ENCODE assay signal across 20 cellular contexts in genomic region chr10:129513312-129513711, GRCh38. TPM values are rescaled to one million over a fixed set of nuclear protein-coding genes. Genes with fewer than 3 reads are reported as not detected.
DNase-seq lines count a peak whose midpoint lies in the region; ATAC-seq, FAIRE-seq and TF ChIP-seq lines count a peak whose summit lies in the region.
"Had no signal": no experiment of that assay in that cellular context is flagged by ENCODE, and none has a peak within 500 bp of the region (broad histone marks: within the 10 kb centered on the region; RNA-seq: fewer than 3 reads in every experiment).

No MANE protein-coding gene starts in this region.

- no TSS peak for BruUV-seq in HepG2 (replicated peaks; lab: Mats Ljungman, UMichigan)

- no peak; the same call in 2 of the 3 replicates for ATAC-seq in HepG2
- ATAC-seq in right lobe of liver, result no peak
- ATAC-seq in psoas muscle, result no peak
- ATAC-seq: A549, GM12878, Panc1 had no signal

- CTCF ChIA-PET in HepG2 (lab: Yijun Ruan, JAX; ENCODE audit: low intra/inter-chr PET ratio, low total read pairs), result no interaction called here

- WGBS in HepG2 (ENCODE audit: low lambda C conversion rate), result 52% methylated on average over 8 of the region's 8 CpGs
- 95% methylated on average over 4 of the region's 8 CpGs for WGBS in right lobe of liver (ENCODE audit: insufficient coverage, low coverage, low lambda C conversion rate, missing lambda C conversion rate)
- WGBS in psoas muscle, 3 donors, result 72 to 75% (median 73%) methylated on average over 8 of the region's 8 CpGs
- 79 to 86% (median 81%) methylated on average over 8 of the region's 8 CpGs for WGBS in spleen, 5 donors

- peak; percentile 43 for TF ChIP-seq CTCF in HepG2 (CRISPR knock-in tag; IDR thresholded peaks at IDR 0.05)
- TF ChIP-seq CTCF in right lobe of liver (IDR thresholded peaks at IDR 0.05), result no peak
- no peak for TF ChIP-seq CTCF in colonic mucosa (IDR thresholded peaks at IDR 0.05)
- no peak for TF ChIP-seq CTCF in psoas muscle (IDR thresholded peaks at IDR 0.05)
- TF ChIP-seq CTCF in spleen (IDR thresholded peaks at IDR 0.05 in 8 of 11, conservative IDR thresholded peaks at IDR 0.05 in 3 of 11), result no peak

- in situ Hi-C loops in HepG2 (cut with HindIII; ENCODE audit: extremely low pct_ligation_motif_present, low pct_unique_long_range_greater_than_20kb), result no loop called here

- peaks cover 4% of the 10 kb centered on the region for H3K79me2 ChIP-seq in HepG2 (ENCODE audit: insufficient read depth, low read length)

- TF ChIP-seq POLR2A in HepG2 (IDR thresholded peaks at IDR 0.05; ENCODE audit: insufficient read depth in 1 of 2, low read depth in 2 of 2, low read length in 2 of 2), result no peak
- TF ChIP-seq POLR2A in right lobe of liver (IDR thresholded peaks at IDR 0.05), result no peak
- no peak for TF ChIP-seq POLR2A in spleen (IDR thresholded peaks at IDR 0.05)

- H4K20me1 ChIP-seq in HepG2 (ENCODE audit: insufficient read depth, low read length), result no peaks in the 10 kb centered on the region

- no peak for FAIRE-seq in HepG2 (lab: Jason Lieb, UNC)
- FAIRE-seq: A549 had no signal

- no peak overlapping the region for H3K4me3 ChIP-seq in HepG2 (replicated peaks in 1 of 3; ENCODE audit: insufficient read depth in 1 of 3, low read depth in 2 of 3, low read length in 3 of 3)
- no peak overlapping the region for H3K4me3 ChIP-seq in right lobe of liver
- peak overlapping the region; percentile 3 for H3K4me3 ChIP-seq in colonic mucosa
- H3K4me3 ChIP-seq in psoas muscle, result no peak overlapping the region
- no peak overlapping the region for H3K4me3 ChIP-seq in spleen
- H3K4me3 ChIP-seq: A549, BLaER1, GM12878, GM23248 had no signal

- POLR2A ChIA-PET in HepG2 (lab: Yijun Ruan, JAX), result no interaction called here

- intact Hi-C loops in HepG2 (cut with micrococcal nuclease; ENCODE audit: unreplicated experiment), result no loop called here
- intact Hi-C loops in right lobe of liver (cut with DNase I), result no loop called here
- intact Hi-C loops in colonic mucosa (cut with DNase I), result no loop called here
- intact Hi-C loops in psoas muscle (cut with DNase I), result no loop called here
- intact Hi-C loops in spleen (cut with DNase I; ENCODE audit: low total_unique reads), result no loop called here

- H3K4me2 ChIP-seq in HepG2 (ENCODE audit: low read depth, low read length), result no peak overlapping the region
- H3K4me2 ChIP-seq: A549, BLaER1, KMS-11 had no signal

- DNase-seq in HepG2 (ENCODE audit: low spot score) (no peak), right lobe of liver (no peak), colonic mucosa (no peak), iPS-NIHi7 (ENCODE audit: extremely low spot score) (peak; percentile 63), psoas muscle (no peak), islet precursor cell (no peak), spleen (no peak)
- DNase-seq: Calu3; CD4-positive, alpha-beta memory T cell; GM23248; NCI-H1417 treated with DMSO at 0.1 percent for 48 hours; NCI-H187 treated with DMSO at 0.1 percent for 48 hours; NCI-H226; NCI-H524; NCI-H82 had no signal

- H3K27ac ChIP-seq in HepG2 (ENCODE audit: extremely low read length, insufficient read depth, low read length) (no peak overlapping the region), right lobe of liver (no peak overlapping the region), colonic mucosa (no peak overlapping the region), psoas muscle (no peak overlapping the region), spleen (no peak overlapping the region)
- H3K27ac ChIP-seq: A549, BLaER1, GM23248, KMS-11 had no signal

- no peak for TF ChIP-seq RAD21 in HepG2 (CRISPR knock-in tag; IDR thresholded peaks at IDR 0.05)

- H3K9ac ChIP-seq in HepG2 (ENCODE audit: insufficient read depth, low read depth, low read length) (no peak overlapping the region), colonic mucosa (ENCODE audit: low read depth in 2 of 2, low read length in 2 of 2) (no peak overlapping the region)
- H3K9ac ChIP-seq: BLaER1, GM23248, KMS-11 had no signal

- H3K27me3 ChIP-seq in HepG2 (ENCODE audit: control insufficient read depth in 1 of 2, insufficient read depth in 2 of 2, low read length in 2 of 2), result no peaks in the 10 kb centered on the region
- no peaks in the 10 kb centered on the region for H3K27me3 ChIP-seq in right lobe of liver
- no peaks in the 10 kb centered on the region for H3K27me3 ChIP-seq in colonic mucosa
- no peaks in the 10 kb centered on the region for H3K27me3 ChIP-seq in psoas muscle (ENCODE audit: insufficient read depth in 3 of 3, low read length in 2 of 3)
- no peaks in the 10 kb centered on the region for H3K27me3 ChIP-seq in spleen (replicated peaks in 1 of 7)
- H3K27me3 ChIP-seq: BLaER1 had no signal

- peaks cover 13% of the 10 kb centered on the region; the same call in 1 of the 2 replicates for H3K9me3 ChIP-seq in HepG2 (ENCODE audit: low read length)
- H3K9me3 ChIP-seq in right lobe of liver, result no peaks in the 10 kb centered on the region
- no peaks in the 10 kb centered on the region for H3K9me3 ChIP-seq in colonic mucosa
- no peaks in the 10 kb centered on the region for H3K9me3 ChIP-seq in psoas muscle
- peaks cover 0 to 3% (median 0%) of the 10 kb centered on the region in 8 donors for H3K9me3 ChIP-seq in spleen
- H3K9me3 ChIP-seq: A549 had no signal

- no peaks in the 10 kb centered on the region for H3K36me3 ChIP-seq in HepG2 (replicated peaks in 1 of 2; ENCODE audit: control insufficient read depth in 1 of 2, insufficient read depth in 2 of 2, low read length in 2 of 2)
- no peaks in the 10 kb centered on the region for H3K36me3 ChIP-seq in right lobe of liver
- no peaks in the 10 kb centered on the region for H3K36me3 ChIP-seq in colonic mucosa
- no peaks in the 10 kb centered on the region for H3K36me3 ChIP-seq in psoas muscle (ENCODE audit: insufficient read depth in 1 of 2, low read depth in 1 of 2)
- H3K36me3 ChIP-seq in spleen, result no peaks in the 10 kb centered on the region

- TF ChIP-seq EP300 in HepG2 (IDR thresholded peaks at IDR 0.05; ENCODE audit: low read depth in 2 of 2, low read length in 2 of 2), result no peak
- no peak for TF ChIP-seq EP300 in HepG2 (CRISPR knock-in tag; IDR thresholded peaks at IDR 0.05; ENCODE audit: borderline replicate concordance)

- no peaks in the 10 kb centered on the region for H3K4me1 ChIP-seq in HepG2 (ENCODE audit: insufficient read depth, low read length)
- H3K4me1 ChIP-seq in right lobe of liver, result no peaks in the 10 kb centered on the region
- no peaks in the 10 kb centered on the region for H3K4me1 ChIP-seq in colonic mucosa
- no peaks in the 10 kb centered on the region for H3K4me1 ChIP-seq in psoas muscle
- H3K4me1 ChIP-seq in spleen, result peaks cover 0 to 26% (median 1%) of the 10 kb centered on the region in 6 donors
- H3K4me1 ChIP-seq: A549 had no signal

- H2AFZ ChIP-seq in HepG2 (ENCODE audit: low read length), result no peak overlapping the region
- H2AFZ ChIP-seq: GM23248 had no signal

TF ChIP-seq in HepG2, 621 proteins besides CTCF, POLR2A, EP300 and RAD21:
- TF ChIP-seq, protein P1, sequence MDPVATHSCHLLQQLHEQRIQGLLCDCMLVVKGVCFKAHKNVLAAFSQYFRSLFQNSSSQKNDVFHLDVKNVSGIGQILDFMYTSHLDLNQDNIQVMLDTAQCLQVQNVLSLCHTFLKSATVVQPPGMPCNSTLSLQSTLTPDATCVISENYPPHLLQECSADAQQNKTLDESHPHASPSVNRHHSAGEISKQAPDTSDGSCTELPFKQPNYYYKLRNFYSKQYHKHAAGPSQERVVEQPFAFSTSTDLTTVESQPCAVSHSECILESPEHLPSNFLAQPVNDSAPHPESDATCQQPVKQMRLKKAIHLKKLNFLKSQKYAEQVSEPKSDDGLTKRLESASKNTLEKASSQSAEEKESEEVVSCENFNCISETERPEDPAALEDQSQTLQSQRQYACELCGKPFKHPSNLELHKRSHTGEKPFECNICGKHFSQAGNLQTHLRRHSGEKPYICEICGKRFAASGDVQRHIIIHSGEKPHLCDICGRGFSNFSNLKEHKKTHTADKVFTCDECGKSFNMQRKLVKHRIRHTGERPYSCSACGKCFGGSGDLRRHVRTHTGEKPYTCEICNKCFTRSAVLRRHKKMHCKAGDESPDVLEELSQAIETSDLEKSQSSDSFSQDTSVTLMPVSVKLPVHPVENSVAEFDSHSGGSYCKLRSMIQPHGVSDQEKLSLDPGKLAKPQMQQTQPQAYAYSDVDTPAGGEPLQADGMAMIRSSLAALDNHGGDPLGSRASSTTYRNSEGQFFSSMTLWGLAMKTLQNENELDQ (CRISPR knock-in tag; IDR thresholded peaks at IDR 0.05; ENCODE audit: borderline replicate concordance), result no peak
- TF ChIP-seq STAG1 (CRISPR knock-in tag; IDR thresholded peaks at IDR 0.05), result peak; percentile 46
- no peak for TF ChIP-seq KLF16 (CRISPR knock-in tag; IDR thresholded peaks at IDR 0.05)

RNA-seq across cellular contexts. Expression of gene MGMT, which starts 46.3 kb away (rescaled TPM):
- total RNA-seq in HepG2 (2016; rRNA removed; fragmentation: Illumina TruSeq; extraction: Trizol) (19.5 and 20.7 TPM in 2 replicates), right lobe of liver (10 to 100 TPM; 36.5 to 53.4 (median 42.3) TPM), colonic mucosa (10 to 100 TPM; 17.5 to 18.2 TPM), psoas muscle (10 to 100 TPM in 2 of 4 donors, 1 to 10 TPM in 2; 6.5 to 13.3 (median 9.0) TPM), spleen (10 to 100 TPM; 19.8 to 33.4 (median 23.8) TPM)
- total RNA-seq in HepG2 (2016; cell fraction: cytosol; rRNA removed; fragmentation: Illumina TruSeq; extraction: Trizol; ENCODE audit: low read depth), result 4.8 and 5.5 TPM in 2 replicates
- 19.7 and 23.1 TPM in 2 replicates for total RNA-seq in HepG2 (2016; cell fraction: insoluble cytoplasmic fraction; rRNA removed; fragmentation: Illumina TruSeq; extraction: Trizol)
- 5.1 and 5.4 TPM in 2 replicates for total RNA-seq in HepG2 (2016; cell fraction: membrane; rRNA removed; fragmentation: Illumina TruSeq; extraction: Trizol)
- total RNA-seq in HepG2 (2016; cell fraction: nucleus; rRNA removed; fragmentation: Illumina TruSeq; extraction: Trizol), result 17.5 and 20.2 TPM in 2 replicates
- polyA plus RNA-seq in HepG2 (2011; rRNA removed) (12.0 and 12.6 TPM in 2 replicates), psoas muscle (10 to 100 TPM in 1 of 3 donors, 1 to 10 TPM in 2; 4.2 to 10.9 (median 6.1) TPM), spleen (10 to 100 TPM; 14.3 to 20.2 (median 17.1) TPM)
- 16.4 and 22.8 TPM in 2 replicates for polyA plus RNA-seq in HepG2 (2011; cell fraction: cytosol; rRNA removed)
- 11.0 and 11.8 TPM in 2 replicates for polyA plus RNA-seq in HepG2 (2011; cell fraction: nucleus; rRNA removed)
- polyA plus RNA-seq in HepG2 (2012), result 8.0 and 10.5 TPM in 2 replicates
- polyA plus RNA-seq in HepG2 (2016; cell fraction: cytosol; fragmentation: Illumina TruSeq; extraction: Trizol; ENCODE audit: low read depth), result 4.0 and 4.2 TPM in 2 replicates
- 16.3 and 18.9 TPM in 2 replicates for polyA plus RNA-seq in HepG2 (2016; cell fraction: insoluble cytoplasmic fraction; fragmentation: Illumina TruSeq; extraction: Trizol; ENCODE audit: low read depth)
- 4.2 and 4.7 TPM in 2 replicates for polyA plus RNA-seq in HepG2 (2016; cell fraction: membrane; fragmentation: Illumina TruSeq; extraction: Trizol; ENCODE audit: low read depth)
- 11.8 and 13.5 TPM in 2 replicates for polyA plus RNA-seq in HepG2 (2016; cell fraction: nucleus; fragmentation: Illumina TruSeq; extraction: Trizol; ENCODE audit: insufficient read depth, low read depth)
- polyA minus RNA-seq in HepG2 (2011; rRNA and poly(A)+ RNA removed; ENCODE audit: low replicate concordance), result 11.9 and 13.9 TPM in 2 replicates
- polyA minus RNA-seq in HepG2 (2011; cell fraction: cytosol; rRNA and poly(A)+ RNA removed), result 4.1 and 4.6 TPM in 2 replicates
- polyA minus RNA-seq in HepG2 (2011; cell fraction: nucleus; rRNA and poly(A)+ RNA removed), result 30.2 and 31.9 TPM in 2 replicates
